In genomic region chr9:3527653-3527960, GRCh38 we compare ENCODE assay signal across 8 cellular contexts. TPM values are rescaled to one million over a fixed set of nuclear protein-coding genes. Genes with fewer than 3 reads are reported as not detected.
DNase-seq lines count a peak whose midpoint lies in the region; ATAC-seq, FAIRE-seq and TF ChIP-seq lines count a peak whose summit lies in the region.

No MANE protein-coding gene starts in this region.

- H3K4me1 Mint-ChIP-seq in activated naive CD8-positive, alpha-beta T cell treated with anti-CD3 and anti-CD28 coated beads, Interleukin-2, amount 50 U/mL, for 24 hours: peaks cover 56% of the 10 kb centered on the region
- H3K4me1 Mint-ChIP-seq in memory B cell: peaks cover 26% of the 10 kb centered on the region

- DNase-seq in AG04449 (ENCODE audit: low read depth, low spot score): no peak
- DNase-seq in HT1080 (ENCODE audit: low read depth): peak; percentile 11
- peak; percentile 11 for DNase-seq in activated naive CD8-positive, alpha-beta T cell treated with anti-CD3 and anti-CD28 coated beads, Interleukin-2, amount 50 U/mL, for 24 hours
- no peak for DNase-seq in memory B cell (ENCODE audit: low spot score in 2 of 2)
- no peak for DNase-seq in cortex of kidney (lab: John Stamatoyannopoulos, UW)
- DNase-seq in GM12892 (ENCODE audit: insufficient read length): no peak

- ATAC-seq in activated naive CD8-positive, alpha-beta T cell treated with anti-CD3 and anti-CD28 coated beads, Interleukin-2, amount 50 U/mL, for 24 hours: no peak
- no peak for ATAC-seq in memory B cell (ENCODE audit: low read depth)
- no peak for ATAC-seq in HG02981 (IDR thresholded peaks at IDR 0.05; ENCODE audit: unreplicated experiment)
- no peak for ATAC-seq in HG03439 (IDR thresholded peaks at IDR 0.05; ENCODE audit: unreplicated experiment)

- peaks cover 17% of the 10 kb centered on the region for H3K36me3 Mint-ChIP-seq in activated naive CD8-positive, alpha-beta T cell treated with anti-CD3 and anti-CD28 coated beads, Interleukin-2, amount 50 U/mL, for 24 hours (ENCODE audit: low read depth)
- peaks cover 2% of the 10 kb centered on the region for H3K36me3 Mint-ChIP-seq in memory B cell

- no peak for FAIRE-seq in GM12892 (lab: Jason Lieb, UNC)

- H3K9me3 Mint-ChIP-seq in activated naive CD8-positive, alpha-beta T cell treated with anti-CD3 and anti-CD28 coated beads, Interleukin-2, amount 50 U/mL, for 24 hours: no peaks in the 10 kb centered on the region
- H3K9me3 Mint-ChIP-seq in memory B cell: no peaks in the 10 kb centered on the region

- POLR2A ChIA-PET in AG04449 (lab: Yijun Ruan, JAX): interaction anchor here (0.7 to 1.6 kb wide), 2 partner anchors 25 to 698 kb away, joined by 3 to 5 read pairs; no protein-coding TSS in a partner anchor

- TF ChIP-seq POLR2A in GM12892 (IDR thresholded peaks at IDR 0.05; ENCODE audit: low read depth, low read length): no peak

- H3K4me3 ChIP-seq in AG04449 (ENCODE audit: low read depth, low read length): peak overlapping the region; percentile 97

- H3K4me3 Mint-ChIP-seq in activated naive CD8-positive, alpha-beta T cell treated with anti-CD3 and anti-CD28 coated beads, Interleukin-2, amount 50 U/mL, for 24 hours: peak overlapping the region; percentile 95
- peak overlapping the region; percentile 96 for H3K4me3 Mint-ChIP-seq in memory B cell

- H3K27ac Mint-ChIP-seq in activated naive CD8-positive, alpha-beta T cell treated with anti-CD3 and anti-CD28 coated beads, Interleukin-2, amount 50 U/mL, for 24 hours: peak overlapping the region; percentile 99
- H3K27ac Mint-ChIP-seq in memory B cell: peak overlapping the region; percentile 99

- no peaks in the 10 kb centered on the region for H3K27me3 Mint-ChIP-seq in activated naive CD8-positive, alpha-beta T cell treated with anti-CD3 and anti-CD28 coated beads, Interleukin-2, amount 50 U/mL, for 24 hours
- H3K27me3 Mint-ChIP-seq in memory B cell: no peaks in the 10 kb centered on the region

- no peak for TF ChIP-seq CTCF in AG04449 (IDR thresholded peaks at IDR 0.05; ENCODE audit: insufficient read depth, low read length, missing control alignments)

- CTCF ChIA-PET in AG04449 (lab: Yijun Ruan, JAX): interaction anchor here (0.7 to 1.3 kb wide), 5 partner anchors 8 to 839 kb away, joined by 3 to 5 read pairs (median 4); no protein-coding TSS in a partner anchor

RNA-seq across cellular contexts. Expression of gene RFX3, which starts 1.8 kb away (rescaled TPM):
- 1.4 and 1.5 TPM in 2 replicates for total RNA-seq in HT1080 (2014; rRNA removed; shearing (Covaris generic))
- 1.9 and 2.5 TPM in 2 replicates for polyA plus RNA-seq in HT1080 (2015; cell fraction: cytosol; rRNA removed)
- polyA plus RNA-seq in HT1080 (2015; cell fraction: nucleus; rRNA removed): 5.7 and 6.3 TPM in 2 replicates
- polyA plus RNA-seq in GM12892 (2012; ENCODE audit: missing spikeins): 7.2 TPM

Comparison
In these comparisons a context has a peak if more than half of its experiments do, and no peak if none do; other contexts are left out.
1. DNase-seq: peak in HT1080 (single experiment) and activated naive CD8-positive, alpha-beta T cell treated with anti-CD3 and anti-CD28 coated beads, Interleukin-2, amount 50 U/mL, for 24 hours (single experiment); none in AG04449 (single experiment), memory B cell (0 of 2), cortex of kidney (single experiment) and GM12892 (single experiment).